Comparison of ENCODE assay signal across 9 cellular contexts in the genomic region with DNA sequence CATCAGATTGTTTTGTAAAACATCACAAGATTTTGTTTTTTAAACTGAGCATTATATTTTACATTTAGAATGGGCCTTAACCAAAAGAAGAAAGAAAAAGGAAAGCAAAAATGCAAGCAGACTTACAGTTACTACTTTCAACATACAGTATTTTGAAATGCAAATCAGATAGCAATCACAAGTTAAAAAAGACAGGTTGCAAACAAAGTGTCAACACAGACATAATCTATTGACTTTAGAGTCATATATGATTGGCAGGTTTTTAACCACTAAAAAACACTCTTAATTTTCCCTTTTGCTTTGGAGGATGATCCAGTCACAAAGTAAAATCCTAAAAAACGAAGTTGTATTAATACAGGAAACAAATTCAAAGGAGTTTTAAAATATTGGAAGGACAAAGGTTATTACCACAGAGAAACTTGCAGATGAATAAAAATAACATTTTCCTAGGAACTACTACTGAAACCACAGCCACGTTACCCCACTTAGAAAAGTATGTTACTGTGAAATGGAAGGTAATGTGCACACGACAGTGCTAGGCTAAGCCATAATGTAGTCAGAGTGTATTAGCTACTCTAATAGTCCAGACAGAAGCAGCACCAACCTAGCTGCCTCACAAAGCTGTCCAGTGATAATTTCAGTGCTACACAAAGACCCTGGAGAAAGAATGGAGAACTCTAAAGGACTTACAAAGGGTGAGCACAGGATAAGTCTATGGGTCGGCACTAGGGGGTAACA. TPM values are rescaled to one million over a fixed set of nuclear protein-coding genes. Genes with fewer than 3 reads are reported as not detected.
DNase-seq lines count a peak whose midpoint lies in the region; ATAC-seq lines count a peak whose summit lies in the region.
"Had no signal": no experiment of that assay in that cellular context is flagged by ENCODE, and none has a peak within 500 bp of the region (broad histone marks: within the 10 kb centered on the region; RNA-seq: fewer than 3 reads in every experiment).

No MANE protein-coding gene starts in this region.

- H3K27me3 Mint-ChIP-seq in T-cell: no peaks in the 10 kb centered on the region
- H3K27me3 Mint-ChIP-seq in memory B cell: no peaks in the 10 kb centered on the region

- H3K36me3 Mint-ChIP-seq in T-cell (peaks cover 21% of the 10 kb centered on the region), memory B cell (peaks cover 7% of the 10 kb centered on the region)

- H3K9me3 Mint-ChIP-seq in T-cell (no peaks in the 10 kb centered on the region), memory B cell (no peaks in the 10 kb centered on the region)

- ATAC-seq in GM18868 (IDR thresholded peaks at IDR 0.05; ENCODE audit: unreplicated experiment): peak; percentile 53
- peak; percentile 59 for ATAC-seq in HG02642 (IDR thresholded peaks at IDR 0.05; ENCODE audit: poor library complexity, unreplicated experiment)
- ATAC-seq in T-cell (replicated peaks in 1 of 4): no peak
- no peak for ATAC-seq in memory B cell (ENCODE audit: low read depth)

- POLR2A ChIA-PET in T-cell (lab: Charles Lee): interaction anchor here in 1 of 2 donors (0.5 kb wide), 2 partner anchors 9 to 43 kb away, joined by 3 to 5 read pairs; no protein-coding TSS in a partner anchor

- H3K27ac Mint-ChIP-seq in T-cell (peak overlapping the region; percentile 83 to 87), memory B cell (peak overlapping the region; percentile 70)

- H3K4me1 Mint-ChIP-seq in T-cell: peaks cover 56 to 63% (median 56%) of the 10 kb centered on the region in 3 donors
- peaks cover 24% of the 10 kb centered on the region for H3K4me1 Mint-ChIP-seq in memory B cell

- CTCF ChIA-PET in T-cell (lab: Charles Lee): no interaction called here

- DNase-seq in T-cell (no peak), memory B cell (ENCODE audit: low spot score in 2 of 2) (no peak), D341Med (ENCODE audit: low spot score) (no peak), glomerular visceral epithelial cell (ENCODE audit: extremely low spot score) (no peak), NCI-H1436 (lab: John Stamatoyannopoulos, UW) (no peak)
- DNase-seq in central memory CD4-positive, alpha-beta T cell: no peak
- DNase-seq: activated effector memory CD4-positive, alpha-beta T cell treated with Interleukin-2 at 50 U/mL for 16 hours had no signal

- H3K4me3 Mint-ChIP-seq in T-cell (peak overlapping the region; percentile 11 to 55 (median 31)), memory B cell (peak overlapping the region; percentile 12)

RNA-seq across cellular contexts. Expression of gene DARS1, which starts 22.9 kb away (rescaled TPM):
- total RNA-seq in T-cell: 10 to 100 TPM; 48.2 to 77.4 (median 69.4) TPM

Comparison
In these comparisons a context has a peak if more than half of its experiments do, and no peak if none do; other contexts are left out.
1. ATAC-seq: peak in GM18868 (single experiment) and HG02642 (single experiment); none in T-cell (0 of 4) and memory B cell (single experiment).